ENCODE assay signal across 24 cellular contexts in the genomic region with DNA sequence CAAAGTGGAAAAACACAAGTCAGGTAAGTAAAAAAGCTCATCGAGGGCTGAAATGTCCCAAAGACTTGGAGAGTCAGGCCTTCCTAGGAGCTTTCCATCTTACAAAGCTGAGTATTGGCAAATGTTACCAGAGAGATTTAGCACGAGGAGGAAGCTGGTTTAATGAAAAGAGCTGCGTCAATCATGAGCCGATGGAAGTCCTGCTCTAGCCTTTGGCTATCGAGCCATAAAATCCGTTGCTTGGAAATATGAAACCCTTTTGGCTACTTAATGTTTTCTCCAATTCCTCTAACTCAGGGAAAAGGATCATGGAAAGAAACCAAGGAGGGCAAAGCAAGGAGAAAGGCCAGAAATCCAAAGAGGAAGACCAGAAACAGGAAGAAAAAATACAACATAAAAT.
"Had no signal": no experiment of that assay in that cellular context is flagged by ENCODE, and none has a peak within 500 bp of the region (broad histone marks: within the 10 kb centered on the region; RNA-seq: fewer than 3 reads in every experiment).

No MANE protein-coding gene starts in this region.

- DNase-seq: activated CD4-positive, alpha-beta T cell treated with anti-CD3 and anti-CD28 coated beads, Interleukin-2, amount 50 U/mL, for 1 hour; activated CD4-positive, CD25-positive, alpha-beta regulatory T cell; activated CD8-positive, alpha-beta memory T cell treated with anti-CD3 and anti-CD28 coated beads, Interleukin-2, amount 50 U/mL, for 4 hours; activated CD8-positive, alpha-beta T cell treated with anti-CD3 and anti-CD28 coated beads for 36 hours; activated gamma-delta T cell treated with Interleukin-2 at 50 U/mL for 16 hours; activated naive CD4-positive, alpha-beta T cell treated with anti-CD3 and anti-CD28 coated beads, Interleukin-2, amount 50 U/mL, for 16 hours; activated T-cell treated with anti-CD3 and anti-CD28 coated beads, Interleukin-2, amount 50 U/mL, for 72 hours; aorta; MG63; MV-4-11; NCI-H1092 treated with DMSO at 0.1 percent for 48 hours; NCI-H1436 treated with DMSO at 0.1 percent for 48 hours; NCI-H187; NCI-H446 treated with DMSO at 0.1 percent for 48 hours; NCI-H526; PC-3; SHP77 treated with DMSO at 0.1 percent for 48 hours; T-cell; T-helper 2 cell; T1000 had no signal

- H3K27me3 ChIP-seq: MG63 had no signal

- H3K4me1 Mint-ChIP-seq: central memory CD8-positive, alpha-beta T cell; T-cell had no signal

- H3K4me3 Mint-ChIP-seq: activated CD8-positive, alpha-beta T cell treated with anti-CD3 and anti-CD28 coated beads for 36 hours; activated T-cell treated with anti-CD3 and anti-CD28 coated beads, Interleukin-2, amount 50 U/mL, for 72 hours; central memory CD8-positive, alpha-beta T cell; T-cell had no signal

- H3K27me3 Mint-ChIP-seq: activated CD8-positive, alpha-beta T cell treated with anti-CD3 and anti-CD28 coated beads for 36 hours; brain; T-cell had no signal

- ATAC-seq: activated CD8-positive, alpha-beta T cell treated with anti-CD3 and anti-CD28 coated beads for 36 hours; activated T-cell treated with anti-CD3 and anti-CD28 coated beads, Interleukin-2, amount 50 U/mL, for 72 hours; PC-3; T-cell had no signal

- H3K9me3 Mint-ChIP-seq: activated CD8-positive, alpha-beta T cell treated with anti-CD3 and anti-CD28 coated beads for 36 hours; activated T-cell treated with anti-CD3 and anti-CD28 coated beads, Interleukin-2, amount 50 U/mL, for 72 hours; activated T-helper 2 cell treated with anti-CD3 and anti-CD28 coated beads, Interferon-gamma antibody, Interleukin-2, Interleukin-4, amounts not matched to agents 10 μg/mL and 5 μg/mL and 100 μg/mL, durations not matched to agents 14 hours and 24 hours and 36 hours; brain; central memory CD8-positive, alpha-beta T cell; T-cell had no signal

- H3K36me3 ChIP-seq: MG63 had no signal

- H3K36me3 Mint-ChIP-seq: brain, T-cell had no signal

- H3K4me3 ChIP-seq: MG63 had no signal

- H3K9me3 ChIP-seq: MG63 had no signal

- H3K27ac Mint-ChIP-seq: activated CD8-positive, alpha-beta T cell treated with anti-CD3 and anti-CD28 coated beads for 36 hours; activated T-helper 2 cell treated with anti-CD3 and anti-CD28 coated beads, Interferon-gamma antibody, Interleukin-2, Interleukin-4, amounts not matched to agents 10 μg/mL and 5 μg/mL and 100 μg/mL, durations not matched to agents 14 hours and 24 hours and 36 hours; T-cell had no signal

- H3K9ac ChIP-seq: KMS-11 had no signal

- H3K27ac ChIP-seq: KMS-11 had no signal
